In the genomic region with DNA sequence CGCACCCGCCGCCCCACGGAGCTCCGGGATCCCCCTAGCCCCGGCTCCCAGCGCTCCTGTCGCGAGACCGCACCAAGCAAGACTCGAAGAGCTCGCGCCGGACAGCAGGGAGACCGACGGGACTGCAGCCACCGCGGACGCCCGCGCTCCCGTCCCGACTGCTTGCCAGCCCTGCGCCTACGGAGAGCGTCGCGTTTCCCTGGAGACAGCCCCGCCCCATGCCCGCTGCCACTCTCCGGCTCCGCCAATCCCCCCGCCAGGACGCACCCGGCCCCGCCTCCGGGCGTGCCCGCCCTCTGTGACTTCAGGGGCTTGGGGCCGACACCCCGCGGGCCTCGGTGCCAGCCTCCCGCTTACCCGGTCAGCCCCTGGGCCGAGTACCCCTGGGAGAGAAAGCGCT, we compare ENCODE assay signal across 8 cellular contexts. TPM values are rescaled to one million over a fixed set of nuclear protein-coding genes. Genes with fewer than 3 reads are reported as not detected.
A peak's percentile ranks its signal among the peaks of the same experiment; 100 is the strongest.
DNase-seq lines count a peak whose midpoint lies in the region; ATAC-seq and TF ChIP-seq lines count a peak whose summit lies in the region.

Gene ANKMY1 (minus strand): TSS at position 181 of the 400 bp plus-strand sequence. CDS start 653 bp downstream, outside the sequence.

- in situ Hi-C loops in G401 (cut with HindIII; ENCODE audit: low sequenced_read_pairs), result no loop called here

- intact Hi-C loops in ascending aorta (cut with DNase I) (no loop called here), psoas muscle (cut with DNase I) (no loop called here)

- DNase-seq in G401 (ENCODE audit: low spot score), result no peak
- DNase-seq in SW 1271 (lab: John Stamatoyannopoulos, UW), result peak; percentile 46 to 78
- DNase-seq in ascending aorta (ENCODE audit: low spot score in 2 of 2), result no peak
- no peak for DNase-seq in right atrium auricular region (ENCODE audit: low spot score)
- DNase-seq in psoas muscle, result peak; percentile 77 to 86
- no peak for DNase-seq in NK-92 (lab: John Stamatoyannopoulos, UW; ENCODE audit: unreplicated experiment)
- DNase-seq in NCI-H82 treated with DMSO at 0.1 percent for 48 hours (lab: John Stamatoyannopoulos, UW; ENCODE audit: unreplicated experiment), result no peak

- WGBS in psoas muscle, 3 donors, result 3 to 5% (median 4%) methylated on average over 34 to 47 of the region's 47 CpGs

- TF ChIP-seq CTCF in ascending aorta (IDR thresholded peaks at IDR 0.05) (no peak), right atrium auricular region (IDR thresholded peaks at IDR 0.05) (no peak), psoas muscle (IDR thresholded peaks at IDR 0.05) (no peak)

- peaks cover 19 to 25% of the 10 kb centered on the region in 2 donors for H3K4me1 ChIP-seq in ascending aorta
- peaks cover 0 to 43% of the 10 kb centered on the region in 2 donors for H3K4me1 ChIP-seq in right atrium auricular region
- peaks cover 42% of the 10 kb centered on the region for H3K4me1 ChIP-seq in psoas muscle

- H3K36me3 ChIP-seq in ascending aorta, result peaks cover 0 to 4% of the 10 kb centered on the region in 2 donors
- H3K36me3 ChIP-seq in right atrium auricular region, result no peaks in the 10 kb centered on the region
- peaks cover 0 to 18% of the 10 kb centered on the region in 2 donors for H3K36me3 ChIP-seq in psoas muscle (ENCODE audit: insufficient read depth in 1 of 2, low read depth in 1 of 2)

- H3K4me3 ChIP-seq in ascending aorta (peak within 1 kb of the TSS; percentile 53 to 65), right atrium auricular region (peak within 1 kb of the TSS; percentile 35 to 56), psoas muscle (peak within 1 kb of the TSS; percentile 64)

- H3K9me3 ChIP-seq in ascending aorta (no peaks in the 10 kb centered on the region), right atrium auricular region (no peaks in the 10 kb centered on the region), psoas muscle (no peaks in the 10 kb centered on the region)

- no peaks in the 10 kb centered on the region for H3K27me3 ChIP-seq in ascending aorta
- no peaks in the 10 kb centered on the region for H3K27me3 ChIP-seq in right atrium auricular region
- H3K27me3 ChIP-seq in psoas muscle (ENCODE audit: insufficient read depth in 3 of 3, low read length in 2 of 3), result no peaks in the 10 kb centered on the region

- H3K27ac ChIP-seq in ascending aorta, result no peak within 1 kb of the TSS
- no peak within 1 kb of the TSS for H3K27ac ChIP-seq in right atrium auricular region
- H3K27ac ChIP-seq in psoas muscle, result no peak within 1 kb of the TSS

- ATAC-seq in psoas muscle (peak; percentile 18 to 30 (median 24)), HG03025 (IDR thresholded peaks at IDR 0.05; ENCODE audit: low FRiP score, unreplicated experiment) (no peak)

RNA-seq across cellular contexts. Expression of gene ANKMY1, which starts in this region (rescaled TPM):
- total RNA-seq in G401 (2014; rRNA removed; shearing (Covaris generic)), result 8.6 and 14.7 TPM in 2 replicates
- 14.4 TPM for total RNA-seq in ascending aorta
- 1 to 10 TPM; 3.7 to 7.9 TPM for total RNA-seq in right atrium auricular region
- total RNA-seq in psoas muscle, result 1 to 10 TPM; 3.0 to 5.8 (median 4.6) TPM
- polyA plus RNA-seq in psoas muscle, result 1 to 10 TPM; 1.4 to 2.5 (median 2.4) TPM

Comparison
In these comparisons a context has a peak if more than half of its experiments do, and no peak if none do; other contexts are left out.
1. DNase-seq: peak in SW 1271 (2 of 2) and psoas muscle (2 of 2); none in G401 (single experiment), ascending aorta (0 of 2), right atrium auricular region (single experiment), NK-92 (single experiment) and NCI-H82 treated with DMSO at 0.1 percent for 48 hours (single experiment).
2. Peak in every context shown above with its lines, with median percentiles within 50 percentile points of each other: H3K4me3 ChIP-seq.